8 cellular contexts compared by ENCODE assay signal in the genomic region with DNA sequence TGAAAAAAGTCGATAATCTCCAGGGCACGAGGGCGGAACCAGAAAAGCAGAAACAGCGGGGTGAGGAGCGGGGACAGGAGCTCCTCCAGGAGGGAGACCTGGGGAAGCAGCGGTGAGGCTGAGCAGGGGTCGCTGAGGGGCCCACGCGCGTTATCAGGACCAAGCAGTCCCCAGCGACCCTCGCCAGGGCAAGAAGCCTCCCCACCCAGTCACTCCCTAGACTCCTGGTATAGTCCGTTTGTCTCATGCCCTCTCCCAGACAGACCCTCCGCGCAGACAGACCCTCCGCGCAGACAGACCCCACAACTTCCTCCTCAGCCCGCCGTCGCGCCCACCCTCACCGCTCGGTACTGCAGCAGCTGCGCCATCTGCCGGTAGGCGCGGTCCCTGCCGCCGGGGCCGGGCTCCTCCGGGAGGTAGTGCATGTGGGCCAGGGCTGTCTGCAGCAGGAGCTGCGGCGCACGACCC. TPM values are rescaled to one million over a fixed set of nuclear protein-coding genes. Genes with fewer than 3 reads are reported as not detected.
DNase-seq lines count a peak whose midpoint lies in the region; ATAC-seq and TF ChIP-seq lines count a peak whose summit lies in the region.

No MANE protein-coding gene starts in this region.

- no peak overlapping the region for H3K27ac ChIP-seq in CD4-positive, alpha-beta memory T cell (ENCODE audit: low read depth, low read length)

- H3K36me3 ChIP-seq in CD4-positive, alpha-beta memory T cell (ENCODE audit: insufficient read depth, low read length): no peaks in the 10 kb centered on the region

- H3K36me3 Mint-ChIP-seq in CD4-positive, alpha-beta memory T cell: peaks cover 0 to 1% of the 10 kb centered on the region in 2 donors
- H3K36me3 Mint-ChIP-seq in central memory CD8-positive, alpha-beta T cell (ENCODE audit: insufficient read depth): peaks cover 25% of the 10 kb centered on the region

- peaks cover 60% of the 10 kb centered on the region for H3K4me1 ChIP-seq in CD4-positive, alpha-beta memory T cell (ENCODE audit: insufficient read depth, low read length)

- POLR2A ChIA-PET in CD4-positive, alpha-beta memory T cell (lab: Charles Lee; ENCODE audit: partially characterized antibody): interaction anchor here (0.7 to 13.0 kb wide), 15 partner anchors 9 to 120 kb away, joined by 3 to 182 read pairs (median 4); a partner anchor contains a TSS

- H3K27me3 ChIP-seq in CD4-positive, alpha-beta memory T cell (ENCODE audit: insufficient read depth, low read length): no peaks in the 10 kb centered on the region

- H3K4me3 ChIP-seq in CD4-positive, alpha-beta memory T cell (ENCODE audit: low read length in 2 of 2): peak overlapping the region; percentile 28 to 68

- intact Hi-C loops in CD4-positive, alpha-beta memory T cell (cut with micrococcal nuclease): loop anchor here (1.0 to 10.0 kb wide), 6 partner anchors 10 to 327 kb away; a partner anchor contains a TSS

- H3K4me1 Mint-ChIP-seq in CD4-positive, alpha-beta memory T cell: peaks cover 38 to 65% (median 51%) of the 10 kb centered on the region in 4 donors
- peaks cover 46% of the 10 kb centered on the region for H3K4me1 Mint-ChIP-seq in central memory CD8-positive, alpha-beta T cell

- peak overlapping the region; percentile 81 to 94 (median 85) for H3K4me3 Mint-ChIP-seq in CD4-positive, alpha-beta memory T cell
- peak overlapping the region; percentile 75 for H3K4me3 Mint-ChIP-seq in central memory CD8-positive, alpha-beta T cell

- peak; percentile 72 to 81 (median 73) for DNase-seq in CD4-positive, alpha-beta memory T cell
- DNase-seq in GM20000 (ENCODE audit: low spot score) (peak; percentile 88), MV-4-11 (lab: John Stamatoyannopoulos, UW) (peak; percentile 44), left lobe of liver (ENCODE audit: low spot score) (no peak), SW480 (ENCODE audit: low spot score) (no peak)
- DNase-seq in activated CD4-positive, CD25-positive, alpha-beta regulatory T cell treated with anti-CD3 and anti-CD28 coated beads, Interleukin-2, amount 50 U/mL, for 72 hours: peak; percentile 81
- peak; percentile 54 to 79 for DNase-seq in central memory CD8-positive, alpha-beta T cell (ENCODE audit: low spot score in 2 of 2)
- peak; percentile 41 to 87 (median 61) for DNase-seq in stimulated activated CD4-positive, alpha-beta T cell treated with anti-CD3 and anti-CD28 coated beads, TNF-alpha, amount 100 ng/mL, for 1 hour (ENCODE audit: low read depth in 3 of 3, low spot score in 1 of 3)

- CTCF ChIA-PET in CD4-positive, alpha-beta memory T cell (lab: Charles Lee; ENCODE audit: partially characterized antibody): interaction anchor here (0.9 to 7.4 kb wide), 23 partner anchors 10 to 306 kb away, joined by 3 to 98 read pairs (median 7); a partner anchor contains a TSS

- no peaks in the 10 kb centered on the region for H3K9me3 ChIP-seq in CD4-positive, alpha-beta memory T cell (ENCODE audit: control insufficient read depth in 1 of 2, low read length in 2 of 2)

- H3K27ac Mint-ChIP-seq in CD4-positive, alpha-beta memory T cell: peak overlapping the region; percentile 77 to 97 (median 93)
- peak overlapping the region; percentile 41 for H3K27ac Mint-ChIP-seq in central memory CD8-positive, alpha-beta T cell (ENCODE audit: low read depth)

- TF ChIP-seq CTCF in GM20000 (IDR thresholded peaks at IDR 0.05; ENCODE audit: extremely low read depth, missing control alignments): peak; percentile 97

- H3K9me3 Mint-ChIP-seq in CD4-positive, alpha-beta memory T cell: peaks cover 0 to 2% (median 0%) of the 10 kb centered on the region in 8 donors
- H3K9me3 Mint-ChIP-seq in central memory CD8-positive, alpha-beta T cell: no peaks in the 10 kb centered on the region

- peak; percentile 51 for ATAC-seq in central memory CD8-positive, alpha-beta T cell (replicated peaks; ENCODE audit: extremely low read depth, poor library complexity, severe bottlenecking)
- peak; percentile 78 for ATAC-seq in left lobe of liver

- H3K27me3 Mint-ChIP-seq in CD4-positive, alpha-beta memory T cell: peaks cover 1 to 9% of the 10 kb centered on the region in 2 donors
- H3K27me3 Mint-ChIP-seq in central memory CD8-positive, alpha-beta T cell: peaks cover 47% of the 10 kb centered on the region

RNA-seq across cellular contexts. Expression of a gene that starts 6.3 kb away (rescaled TPM):
- 10 to 100 TPM; 29.3 to 29.9 TPM for total RNA-seq in CD4-positive, alpha-beta memory T cell
- 10 to 100 TPM; 16.9 to 36.6 TPM for polyA plus RNA-seq in CD4-positive, alpha-beta memory T cell
- total RNA-seq in left lobe of liver: not detected

RNA-seq across cellular contexts. Expression of a gene that starts 10.3 kb away (rescaled TPM):
- 10 to 100 TPM; 71.2 to 75.8 TPM for total RNA-seq in CD4-positive, alpha-beta memory T cell
- 10 to 100 TPM; 17.8 to 22.8 TPM for polyA plus RNA-seq in CD4-positive, alpha-beta memory T cell
- 29.1 TPM for total RNA-seq in left lobe of liver

RNA-seq across cellular contexts. Expression of a gene that starts 27.2 kb away (rescaled TPM):
- 1 to 10 TPM; 4.0 to 4.6 TPM for total RNA-seq in CD4-positive, alpha-beta memory T cell
- polyA plus RNA-seq in CD4-positive, alpha-beta memory T cell: 10 to 100 TPM in 1 of 2 donors, 1 to 10 TPM in 1; 6.6 to 14.9 TPM
- total RNA-seq in left lobe of liver: 8.7 TPM

RNA-seq across cellular contexts. Expression of a gene that starts 30.3 kb away (rescaled TPM):
- total RNA-seq in CD4-positive, alpha-beta memory T cell: 10 to 100 TPM; 10.6 to 11.6 TPM
- not detected for polyA plus RNA-seq in CD4-positive, alpha-beta memory T cell
- total RNA-seq in left lobe of liver: 2.2 TPM

RNA-seq across cellular contexts. Expression of a gene that starts 39.7 kb away (rescaled TPM):
- total RNA-seq in CD4-positive, alpha-beta memory T cell: 1 to 10 TPM; 6.3 to 7.5 TPM
- polyA plus RNA-seq in CD4-positive, alpha-beta memory T cell: 10 to 100 TPM; 10.8 to 15.2 TPM
- 9.6 TPM for total RNA-seq in left lobe of liver

Comparison
In these comparisons a context has a peak if more than half of its experiments do, and no peak if none do; other contexts are left out.
1. DNase-seq: peak in CD4-positive, alpha-beta memory T cell (5 of 5), GM20000 (single experiment), MV-4-11 (single experiment), activated CD4-positive, CD25-positive, alpha-beta regulatory T cell treated with anti-CD3 and anti-CD28 coated beads, Interleukin-2, amount 50 U/mL, for 72 hours (single experiment), central memory CD8-positive, alpha-beta T cell (2 of 2) and stimulated activated CD4-positive, alpha-beta T cell treated with anti-CD3 and anti-CD28 coated beads, TNF-alpha, amount 100 ng/mL, for 1 hour (3 of 3); none in left lobe of liver (single experiment) and SW480 (single experiment).
2. RNA of a gene that starts 6.3 kb away (total RNA-seq): 29.3 to 29.9 TPM in CD4-positive, alpha-beta memory T cell; not detected in left lobe of liver (single experiment); every median in the first group is over 10 times any median in the second.